ENCODE assay signal across 27 cellular contexts in the genomic region with DNA sequence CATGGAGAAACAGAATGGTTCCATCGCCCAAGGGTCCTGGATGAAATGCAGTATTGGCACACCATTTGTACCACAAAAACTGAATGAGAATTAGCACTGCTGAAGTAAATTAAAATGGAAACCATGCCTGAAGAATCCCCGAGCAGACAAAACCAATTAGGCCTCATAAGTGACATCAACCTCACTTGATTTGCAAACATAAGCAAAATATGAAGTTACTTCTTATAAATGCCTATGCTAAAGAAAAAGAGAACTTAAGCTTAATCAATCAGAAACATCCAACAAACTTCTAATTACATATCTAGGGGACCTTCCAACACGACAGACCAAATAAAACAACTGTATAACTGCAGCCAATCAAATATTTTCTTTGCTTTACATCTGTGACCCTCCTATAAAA. TPM values are rescaled to one million over a fixed set of nuclear protein-coding genes. Genes with fewer than 3 reads are reported as not detected.
DNase-seq lines count a peak whose midpoint lies in the region; ATAC-seq, FAIRE-seq and TF ChIP-seq lines count a peak whose summit lies in the region.
"Had no signal": no experiment of that assay in that cellular context is flagged by ENCODE, and none has a peak within 500 bp of the region (broad histone marks: within the 10 kb centered on the region; RNA-seq: fewer than 3 reads in every experiment).

No MANE protein-coding gene starts in this region.

- H3K27ac ChIP-seq in HepG2 (ENCODE audit: extremely low read length, insufficient read depth, low read length) (no peak overlapping the region), right lobe of liver (no peak overlapping the region)
- H3K27ac ChIP-seq: coronary artery, esophagus muscularis mucosa, foreskin keratinocyte, heart left ventricle, pancreas, RWPE1, upper lobe of left lung had no signal

- no peaks in the 10 kb centered on the region for H3K36me3 ChIP-seq in HepG2 (replicated peaks in 1 of 2; ENCODE audit: control insufficient read depth in 1 of 2, insufficient read depth in 2 of 2, low read length in 2 of 2)
- no peaks in the 10 kb centered on the region for H3K36me3 ChIP-seq in right lobe of liver
- H3K36me3 ChIP-seq: esophagus muscularis mucosa, heart left ventricle, pancreas, upper lobe of left lung had no signal

- in situ Hi-C loops in HepG2 (cut with HindIII; ENCODE audit: extremely low pct_ligation_motif_present, low pct_unique_long_range_greater_than_20kb), result no loop called here

- H4K20me1 ChIP-seq in HepG2 (ENCODE audit: insufficient read depth, low read length), result no peaks in the 10 kb centered on the region

- no peak for TF ChIP-seq RAD21 in HepG2 (CRISPR knock-in tag; IDR thresholded peaks at IDR 0.05)

- no peak for TF ChIP-seq CTCF in HepG2 (CRISPR knock-in tag; IDR thresholded peaks at IDR 0.05)
- no peak for TF ChIP-seq CTCF in right lobe of liver (IDR thresholded peaks at IDR 0.05)
- TF ChIP-seq CTCF in GM12864 (IDR thresholded peaks at IDR 0.05; ENCODE audit: low read depth, low read length, missing control alignments), result no peak
- no peak for TF ChIP-seq CTCF in type B pancreatic cell (conservative IDR thresholded peaks at IDR 0.05)

- no peak overlapping the region for H2AFZ ChIP-seq in HepG2 (ENCODE audit: low read length)

- H3K4me2 ChIP-seq in HepG2 (ENCODE audit: low read depth, low read length), result no peak overlapping the region
- H3K4me2 ChIP-seq: smooth muscle cell had no signal

- peaks cover 77% of the 10 kb centered on the region for H3K4me1 Mint-ChIP-seq in activated T-helper 1 cell treated with anti-CD3 and anti-CD28 coated beads, Interleukin-12 subunit alpha, Interleukin-12 subunit beta, Interleukin-2, Interleukin-4 antibody, amounts not matched to agents 30 ng/mL and 10 ng/mL and 1 ng/mL, durations not matched to agents 14 hours and 24 hours and 36 hours (ENCODE audit: low read depth)
- peaks cover 17% of the 10 kb centered on the region for H3K4me1 Mint-ChIP-seq in type B pancreatic cell (ENCODE audit: unreplicated experiment)

- TF ChIP-seq EP300 in HepG2 (IDR thresholded peaks at IDR 0.05; ENCODE audit: low read depth in 2 of 2, low read length in 2 of 2), result no peak
- TF ChIP-seq EP300 in HepG2 (CRISPR knock-in tag; IDR thresholded peaks at IDR 0.05; ENCODE audit: borderline replicate concordance), result no peak

- WGBS in HepG2 (ENCODE audit: low lambda C conversion rate), result 86% methylated on average over 3 of the region's 3 CpGs
- WGBS in right lobe of liver (ENCODE audit: insufficient coverage, low coverage, low lambda C conversion rate, missing lambda C conversion rate), result 68% methylated on average over 3 of the region's 3 CpGs

- FAIRE-seq in HepG2 (lab: Jason Lieb, UNC), result no peak
- FAIRE-seq: astrocyte, kidney, pancreas had no signal

- intact Hi-C loops in HepG2 (cut with micrococcal nuclease; ENCODE audit: unreplicated experiment), result no loop called here
- intact Hi-C loops in right lobe of liver (cut with DNase I), result no loop called here
- intact Hi-C loops in activated T-helper 1 cell treated with anti-CD3 and anti-CD28 coated beads, Interleukin-12 subunit alpha, Interleukin-12 subunit beta, Interleukin-2, Interleukin-4 antibody, amounts not matched to agents 30 ng/mL and 10 ng/mL and 1 ng/mL, durations not matched to agents 14 hours and 24 hours and 36 hours (cut with micrococcal nuclease), result no loop called here

- H3K79me2 ChIP-seq in HepG2 (ENCODE audit: insufficient read depth, low read length), result peaks cover 66% of the 10 kb centered on the region

- H3K4me3 Mint-ChIP-seq in activated T-helper 1 cell treated with anti-CD3 and anti-CD28 coated beads, Interleukin-12 subunit alpha, Interleukin-12 subunit beta, Interleukin-2, Interleukin-4 antibody, amounts not matched to agents 30 ng/mL and 10 ng/mL and 1 ng/mL, durations not matched to agents 14 hours and 24 hours and 36 hours, result peak overlapping the region; percentile 32
- peak overlapping the region; percentile 64 for H3K4me3 Mint-ChIP-seq in type B pancreatic cell
- H3K4me3 Mint-ChIP-seq: activated naive CD8-positive, alpha-beta T cell treated with anti-CD3 and anti-CD28 coated beads, Interleukin-2, amount 10 ng/mL, durations not matched to agents 7 days and 5 days; endodermal cell; H9 had no signal

- H3K36me3 Mint-ChIP-seq in activated T-helper 1 cell treated with anti-CD3 and anti-CD28 coated beads, Interleukin-12 subunit alpha, Interleukin-12 subunit beta, Interleukin-2, Interleukin-4 antibody, amounts not matched to agents 30 ng/mL and 10 ng/mL and 1 ng/mL, durations not matched to agents 14 hours and 24 hours and 36 hours (ENCODE audit: low read depth), result peaks cover 46% of the 10 kb centered on the region
- peaks cover 30% of the 10 kb centered on the region for H3K36me3 Mint-ChIP-seq in type B pancreatic cell

- H3K27ac Mint-ChIP-seq in activated T-helper 1 cell treated with anti-CD3 and anti-CD28 coated beads, Interleukin-12 subunit alpha, Interleukin-12 subunit beta, Interleukin-2, Interleukin-4 antibody, amounts not matched to agents 30 ng/mL and 10 ng/mL and 1 ng/mL, durations not matched to agents 14 hours and 24 hours and 36 hours, result peak overlapping the region; percentile 6
- no peak overlapping the region for H3K27ac Mint-ChIP-seq in type B pancreatic cell
- H3K27ac Mint-ChIP-seq: activated naive CD8-positive, alpha-beta T cell treated with anti-CD3 and anti-CD28 coated beads, Interleukin-2, amount 10 ng/mL, durations not matched to agents 7 days and 5 days; endodermal cell; H9 had no signal

- no peak overlapping the region for H3K9ac ChIP-seq in HepG2 (ENCODE audit: insufficient read depth, low read depth, low read length)

- H3K9me3 ChIP-seq in HepG2 (ENCODE audit: low read length) (no peaks in the 10 kb centered on the region), right lobe of liver (no peaks in the 10 kb centered on the region)
- H3K9me3 ChIP-seq: esophagus muscularis mucosa, MG63, pancreas, upper lobe of left lung had no signal

- TF ChIP-seq POLR2A in HepG2 (IDR thresholded peaks at IDR 0.05; ENCODE audit: insufficient read depth in 1 of 2, low read depth in 2 of 2, low read length in 2 of 2) (no peak), right lobe of liver (IDR thresholded peaks at IDR 0.05) (no peak)

- peaks cover 33% of the 10 kb centered on the region for H3K4me1 ChIP-seq in HepG2 (ENCODE audit: insufficient read depth, low read length)
- peaks cover 0 to 7% (median 4%) of the 10 kb centered on the region in 4 donors for H3K4me1 ChIP-seq in right lobe of liver

- no TSS peak for BruUV-seq in HepG2 (replicated peaks; lab: Mats Ljungman, UMichigan)

- H3K27me3 Mint-ChIP-seq in activated T-helper 1 cell treated with anti-CD3 and anti-CD28 coated beads, Interleukin-12 subunit alpha, Interleukin-12 subunit beta, Interleukin-2, Interleukin-4 antibody, amounts not matched to agents 30 ng/mL and 10 ng/mL and 1 ng/mL, durations not matched to agents 14 hours and 24 hours and 36 hours (ENCODE audit: insufficient read depth), result no peaks in the 10 kb centered on the region
- no peaks in the 10 kb centered on the region for H3K27me3 Mint-ChIP-seq in type B pancreatic cell
- H3K27me3 Mint-ChIP-seq: activated naive CD8-positive, alpha-beta T cell treated with anti-CD3 and anti-CD28 coated beads, Interleukin-2, amount 10 ng/mL, durations not matched to agents 7 days and 5 days had no signal

- H3K4me3 ChIP-seq in HepG2 (replicated peaks in 1 of 3; ENCODE audit: insufficient read depth in 1 of 3, low read depth in 2 of 3, low read length in 3 of 3) (no peak overlapping the region), right lobe of liver (no peak overlapping the region), GM12864 (ENCODE audit: low read depth, low read length) (peak overlapping the region; percentile 32; the same call in 1 of the 2 replicates)
- H3K4me3 ChIP-seq: coronary artery, esophagus muscularis mucosa, heart left ventricle, MG63, pancreas, smooth muscle cell, upper lobe of left lung had no signal

- ATAC-seq in HepG2 (no peak), right lobe of liver (no peak)
- ATAC-seq: foreskin keratinocyte, heart left ventricle, pancreas had no signal

- DNase-seq in HepG2 (ENCODE audit: low spot score), result no peak
- no peak for DNase-seq in right lobe of liver
- DNase-seq in GM12864 (ENCODE audit: low read depth), result no peak
- DNase-seq in activated T-helper 1 cell treated with anti-CD3 and anti-CD28 coated beads, Interleukin-12 subunit alpha, Interleukin-12 subunit beta, Interleukin-2, Interleukin-4 antibody, amounts not matched to agents 30 ng/mL and 10 ng/mL and 1 ng/mL, durations not matched to agents 14 hours and 24 hours and 36 hours (ENCODE audit: low spot score), result no peak
- DNase-seq in type B pancreatic cell (ENCODE audit: extremely low spot score, unreplicated experiment), result no peak
- DNase-seq in AG08396 (ENCODE audit: low spot score), result no peak
- DNase-seq in NCI-H128 (lab: John Stamatoyannopoulos, UW; ENCODE audit: unreplicated experiment), result no peak
- DNase-seq: activated naive CD8-positive, alpha-beta T cell treated with anti-CD3 and anti-CD28 coated beads, Interleukin-2, amount 10 ng/mL, durations not matched to agents 7 days and 5 days; endodermal cell; foreskin keratinocyte; H9; heart left ventricle; kidney; MG63; NCI-H1417 treated with DMSO at 0.1 percent for 48 hours; NCI-H2081 treated with DMSO at 0.1 percent for 48 hours; NCI-H226; NCI-H748 treated with DMSO at 0.1 percent for 48 hours; pancreas; stimulated activated CD4-positive, alpha-beta T cell treated with anti-CD3 and anti-CD28 coated beads, Interleukin-1b, Interleukin-23, amount 100 ng/mL, for 48 hours; stimulated activated CD8-positive, alpha-beta memory T cell treated with anti-CD3 and anti-CD28 coated beads, Interleukin-4, amount 100 ng/mL, for 48 hours; upper lobe of left lung had no signal

- POLR2A ChIA-PET in HepG2 (lab: Yijun Ruan, JAX), result no interaction called here

- CTCF ChIA-PET in HepG2 (lab: Yijun Ruan, JAX; ENCODE audit: low intra/inter-chr PET ratio, low total read pairs), result no interaction called here

- H3K9me3 Mint-ChIP-seq in activated T-helper 1 cell treated with anti-CD3 and anti-CD28 coated beads, Interleukin-12 subunit alpha, Interleukin-12 subunit beta, Interleukin-2, Interleukin-4 antibody, amounts not matched to agents 30 ng/mL and 10 ng/mL and 1 ng/mL, durations not matched to agents 14 hours and 24 hours and 36 hours, result peaks cover 9% of the 10 kb centered on the region
- H3K9me3 Mint-ChIP-seq in type B pancreatic cell, result no peaks in the 10 kb centered on the region
- H3K9me3 Mint-ChIP-seq: activated naive CD8-positive, alpha-beta T cell treated with anti-CD3 and anti-CD28 coated beads, Interleukin-2, amount 10 ng/mL, durations not matched to agents 7 days and 5 days; H9 had no signal

- H3K27me3 ChIP-seq in HepG2 (ENCODE audit: control insufficient read depth in 1 of 2, insufficient read depth in 2 of 2, low read length in 2 of 2) (no peaks in the 10 kb centered on the region; a peak in 1 of 5 replicates), right lobe of liver (no peaks in the 10 kb centered on the region)
- H3K27me3 ChIP-seq: esophagus muscularis mucosa, foreskin keratinocyte, heart left ventricle, MG63, pancreas, upper lobe of left lung had no signal

RNA-seq across cellular contexts. Expression of a gene that starts 4.4 kb away (rescaled TPM):
- total RNA-seq in HepG2 (2016; rRNA removed; fragmentation: Illumina TruSeq; extraction: Trizol) (11.3 and 14.6 TPM in 2 replicates), right lobe of liver (10 to 100 TPM; 13.6 to 41.3 (median 31.8) TPM), type B pancreatic cell (ENCODE audit: low replicate concordance) (73.9 and 146 TPM in 2 replicates)
- total RNA-seq in HepG2 (2016; cell fraction: cytosol; rRNA removed; fragmentation: Illumina TruSeq; extraction: Trizol; ENCODE audit: low read depth), result 4.1 and 4.8 TPM in 2 replicates
- total RNA-seq in HepG2 (2016; cell fraction: insoluble cytoplasmic fraction; rRNA removed; fragmentation: Illumina TruSeq; extraction: Trizol), result 10.6 and 13.1 TPM in 2 replicates
- total RNA-seq in HepG2 (2016; cell fraction: membrane; rRNA removed; fragmentation: Illumina TruSeq; extraction: Trizol), result 12.2 and 12.7 TPM in 2 replicates
- total RNA-seq in HepG2 (2016; cell fraction: nucleus; rRNA removed; fragmentation: Illumina TruSeq; extraction: Trizol), result 27.4 and 29.2 TPM in 2 replicates
- polyA plus RNA-seq in HepG2 (2011; rRNA removed), result 13.0 and 16.0 TPM in 2 replicates
- 5.8 and 10.3 TPM in 2 replicates for polyA plus RNA-seq in HepG2 (2011; cell fraction: cytosol; rRNA removed)
- 5.8 and 7.8 TPM in 2 replicates for polyA plus RNA-seq in HepG2 (2011; cell fraction: nucleus; rRNA removed)
- 27.2 and 34.9 TPM in 2 replicates for polyA plus RNA-seq in HepG2 (2012)
- polyA plus RNA-seq in HepG2 (2016; cell fraction: cytosol; fragmentation: Illumina TruSeq; extraction: Trizol; ENCODE audit: low read depth), result 8.3 and 10.9 TPM in 2 replicates
- 22.6 and 22.8 TPM in 2 replicates for polyA plus RNA-seq in HepG2 (2016; cell fraction: insoluble cytoplasmic fraction; fragmentation: Illumina TruSeq; extraction: Trizol; ENCODE audit: low read depth)
- 18.0 and 19.8 TPM in 2 replicates for polyA plus RNA-seq in HepG2 (2016; cell fraction: membrane; fragmentation: Illumina TruSeq; extraction: Trizol; ENCODE audit: low read depth)
- 55.5 and 64.1 TPM in 2 replicates for polyA plus RNA-seq in HepG2 (2016; cell fraction: nucleus; fragmentation: Illumina TruSeq; extraction: Trizol; ENCODE audit: insufficient read depth, low read depth)
- polyA minus RNA-seq in HepG2 (2011; rRNA and poly(A)+ RNA removed; ENCODE audit: low replicate concordance), result 2.5 and 4.8 TPM in 2 replicates
- polyA minus RNA-seq in HepG2 (2011; cell fraction: cytosol; rRNA and poly(A)+ RNA removed), result 6.2 and 7.7 TPM in 2 replicates
- polyA minus RNA-seq in HepG2 (2011; cell fraction: nucleus; rRNA and poly(A)+ RNA removed), result 35.7 and 37.3 TPM in 2 replicates
- 103 and 114 TPM in 2 replicates for total RNA-seq in activated T-helper 1 cell treated with anti-CD3 and anti-CD28 coated beads, Interleukin-12 subunit alpha, Interleukin-12 subunit beta, Interleukin-2, Interleukin-4 antibody, amounts not matched to agents 30 ng/mL and 10 ng/mL and 1 ng/mL, durations not matched to agents 14 hours and 24 hours and 36 hours
